Comparison of ENCODE assay signal across 12 cellular contexts in genomic region chr1:5938068-5938740, GRCh38. TPM values are rescaled to one million over a fixed set of nuclear protein-coding genes. Genes with fewer than 3 reads are reported as not detected.
DNase-seq lines count a peak whose midpoint lies in the region; ATAC-seq and TF ChIP-seq lines count a peak whose summit lies in the region.
"Had no signal": no experiment of that assay in that cellular context is flagged by ENCODE, and none has a peak within 500 bp of the region (broad histone marks: within the 10 kb centered on the region; RNA-seq: fewer than 3 reads in every experiment).

No MANE protein-coding gene starts in this region.

- no peaks in the 10 kb centered on the region for H3K27me3 ChIP-seq in adipocyte (replicated peaks; ENCODE audit: control insufficient read depth, insufficient read depth, low read length)
- H3K27me3 ChIP-seq in kidney epithelial cell (ENCODE audit: control insufficient read depth, insufficient read depth, low read length), result no peaks in the 10 kb centered on the region
- no peaks in the 10 kb centered on the region for H3K27me3 ChIP-seq in thoracic aorta (replicated peaks; ENCODE audit: insufficient read depth)
- H3K27me3 ChIP-seq in neural progenitor cell, result no peaks in the 10 kb centered on the region

- H3F3A ChIP-seq in neural progenitor cell (ENCODE audit: low read depth), result peaks cover 9% of the 10 kb centered on the region

- peaks cover 11% of the 10 kb centered on the region for H3K4me1 Mint-ChIP-seq in neural progenitor cell

- H3K9me3 Mint-ChIP-seq in neural progenitor cell, result no peaks in the 10 kb centered on the region
- H3K9me3 Mint-ChIP-seq: CD8-positive, alpha-beta T cell had no signal

- peaks cover 6% of the 10 kb centered on the region for H3K27me3 Mint-ChIP-seq in neural progenitor cell (ENCODE audit: insufficient read depth, low read depth)

- in situ Hi-C loops in GM13977 (cut with MboI; ENCODE audit: low pct_unique_long_range_greater_than_20kb, low sequenced_read_pairs, unreplicated experiment), result no loop called here

- H3K79me2 ChIP-seq in neural progenitor cell (ENCODE audit: low read depth), result no peaks in the 10 kb centered on the region

- peak; percentile 58 for DNase-seq in GM04504 (ENCODE audit: low read depth)
- DNase-seq in adipocyte (ENCODE audit: low read depth), result peak; percentile 66
- DNase-seq in kidney epithelial cell (ENCODE audit: low read depth), result peak; percentile 23
- no peak for DNase-seq in thoracic aorta (ENCODE audit: low spot score)
- no peak for DNase-seq in pons (ENCODE audit: low spot score)
- DNase-seq in GM13977 (ENCODE audit: low spot score), result no peak
- DNase-seq in neural progenitor cell (ENCODE audit: low spot score), result no peak
- DNase-seq: activated CD8-positive, alpha-beta T cell treated with anti-CD3 and anti-CD28 coated beads, Interleukin-2, amount 10 ng/mL, durations not matched to agents 7 days and 5 days; activated naive CD4-positive, alpha-beta T cell treated with Interleukin-2 at 50 U/mL for 16 hours; CD8-positive, alpha-beta T cell; SHP77 had no signal

- no peak overlapping the region for H3K4me3 Mint-ChIP-seq in neural progenitor cell
- H3K4me3 Mint-ChIP-seq: activated CD8-positive, alpha-beta T cell treated with anti-CD3 and anti-CD28 coated beads, Interleukin-2, amount 10 ng/mL, durations not matched to agents 7 days and 5 days; CD8-positive, alpha-beta T cell had no signal

- H3K4me2 ChIP-seq in neural progenitor cell, result no peak overlapping the region

- H3K36me3 ChIP-seq in adipocyte (ENCODE audit: control insufficient read depth, insufficient read depth, low read length, severe bottlenecking), result no peaks in the 10 kb centered on the region
- no peaks in the 10 kb centered on the region for H3K36me3 ChIP-seq in kidney epithelial cell (ENCODE audit: control insufficient read depth, insufficient read depth, low read length)
- H3K36me3 ChIP-seq in thoracic aorta, result no peaks in the 10 kb centered on the region
- H3K36me3 ChIP-seq in neural progenitor cell, result no peaks in the 10 kb centered on the region
- H3K36me3 ChIP-seq: prostate gland had no signal

- H3K36me3 Mint-ChIP-seq in neural progenitor cell, result peaks cover 32% of the 10 kb centered on the region

- H3K27ac ChIP-seq in thoracic aorta (no peak overlapping the region), neural progenitor cell (no peak overlapping the region)
- H3K27ac ChIP-seq: prostate gland had no signal

- H3K27ac Mint-ChIP-seq in neural progenitor cell, result no peak overlapping the region
- H3K27ac Mint-ChIP-seq: activated CD8-positive, alpha-beta T cell treated with anti-CD3 and anti-CD28 coated beads, Interleukin-2, amount 10 ng/mL, durations not matched to agents 7 days and 5 days; CD8-positive, alpha-beta T cell had no signal

- ATAC-seq in thoracic aorta (ENCODE audit: insufficient number of reproducible peaks, low FRiP score, low read depth), result no peak
- ATAC-seq: activated CD8-positive, alpha-beta T cell treated with anti-CD3 and anti-CD28 coated beads, Interleukin-2, amount 10 ng/mL, durations not matched to agents 7 days and 5 days; CD8-positive, alpha-beta T cell had no signal

- TF ChIP-seq CTCF in kidney epithelial cell (IDR thresholded peaks at IDR 0.05; ENCODE audit: insufficient read depth, low read length, poor library complexity, severe bottlenecking) (no peak), thoracic aorta (IDR thresholded peaks at IDR 0.05) (no peak), GM13977 (IDR thresholded peaks at IDR 0.05; ENCODE audit: extremely low read depth, insufficient read depth, missing control alignments) (no peak), neural progenitor cell (IDR thresholded peaks at IDR 0.05) (no peak)

- no peak overlapping the region for H3K4me3 ChIP-seq in adipocyte (ENCODE audit: low read length)
- no peak overlapping the region for H3K4me3 ChIP-seq in kidney epithelial cell (ENCODE audit: low read depth, low read length)
- H3K4me3 ChIP-seq in thoracic aorta, result peak overlapping the region; percentile 53
- H3K4me3 ChIP-seq in neural progenitor cell, result no peak overlapping the region
- H3K4me3 ChIP-seq: prostate gland had no signal

- H3K4me1 ChIP-seq in adipocyte (ENCODE audit: control insufficient read depth, insufficient read depth, low read length) (peaks cover 29% of the 10 kb centered on the region), thoracic aorta (ENCODE audit: control insufficient read depth in 1 of 2, low read depth in 2 of 2) (peaks cover 0 to 22% of the 10 kb centered on the region in 2 donors), neural progenitor cell (no peaks in the 10 kb centered on the region)
- H3K4me1 ChIP-seq: prostate gland had no signal

- no peaks in the 10 kb centered on the region for H3K9me3 ChIP-seq in adipocyte (ENCODE audit: control insufficient read depth, low read length)
- no peaks in the 10 kb centered on the region for H3K9me3 ChIP-seq in thoracic aorta
- H3K9me3 ChIP-seq in neural progenitor cell (ENCODE audit: low read depth), result no peaks in the 10 kb centered on the region
- H3K9me3 ChIP-seq: prostate gland had no signal

- peaks cover 5% of the 10 kb centered on the region for H4K20me1 ChIP-seq in neural progenitor cell (ENCODE audit: low read depth)

- H3K9ac ChIP-seq in adipocyte (ENCODE audit: low read length), result no peak overlapping the region
- H3K9ac ChIP-seq in neural progenitor cell, result no peak overlapping the region

- H2AFZ ChIP-seq in neural progenitor cell (replicated peaks), result no peak overlapping the region

RNA-seq across cellular contexts. Expression of gene NPHP4, which starts 54.0 kb away (rescaled TPM):
- total RNA-seq in kidney epithelial cell, result 6.6 TPM in 2 replicates
- total RNA-seq in thoracic aorta, result 10 to 100 TPM; 11.4 to 15.1 TPM
- total RNA-seq in neural progenitor cell (ENCODE audit: low replicate concordance), result 8.9 and 13.0 TPM in 2 replicates

Comparison
In these comparisons a context has a peak if more than half of its experiments do, and no peak if none do; other contexts are left out.
1. DNase-seq: peak in GM04504 (single experiment), adipocyte (single experiment) and kidney epithelial cell (single experiment); none in thoracic aorta (single experiment), pons (single experiment), GM13977 (single experiment) and neural progenitor cell (single experiment).